Comparison of ENCODE assay signal across 19 cellular contexts in genomic region chr18:36456622-36457021, GRCh38.
"Had no signal": no experiment of that assay in that cellular context is flagged by ENCODE, and none has a peak within 500 bp of the region (broad histone marks: within the 10 kb centered on the region; RNA-seq: fewer than 3 reads in every experiment).

No MANE protein-coding gene starts in this region.

- H3K79me2 ChIP-seq: parathyroid adenoma had no signal

- H3K4me3 ChIP-seq: esophagus squamous epithelium, lower lobe of right lung, prostate gland, sigmoid colon, tibial artery, upper lobe of right lung, vagina had no signal

- H3K9ac ChIP-seq: parathyroid adenoma had no signal

- H3K9me3 ChIP-seq: esophagus squamous epithelium, lower lobe of right lung, prostate gland, sigmoid colon, tibial artery, upper lobe of right lung, vagina had no signal

- ATAC-seq: left lobe of liver, lower lobe of right lung, upper lobe of right lung had no signal

- DNase-seq: effector memory CD4-positive, alpha-beta T cell; esophagus squamous epithelium; foreskin fibroblast; hippocampal formation; lower lobe of right lung; midbrain; retina; sigmoid colon; small intestine; stimulated activated CD4-positive, alpha-beta T cell treated with anti-CD3 and anti-CD28 coated beads, Interleukin-12 subunit alpha, Interleukin-12 subunit beta, amount 100 ng/mL, for 4 hours; stimulated activated naive CD4-positive, alpha-beta T cell treated with Interleukin-2 at 50 U/mL for 16 hours; tibial artery; upper lobe of right lung had no signal

- H2AFZ ChIP-seq: parathyroid adenoma had no signal

- H3K4me1 ChIP-seq: lower lobe of right lung, parathyroid adenoma, prostate gland, sigmoid colon, upper lobe of right lung, vagina had no signal

- H3K27ac ChIP-seq: epithelial cell of prostate, esophagus squamous epithelium, lower lobe of right lung, parathyroid adenoma, prostate gland, sigmoid colon, tibial artery, upper lobe of right lung, vagina had no signal

- H3K27me3 ChIP-seq: esophagus squamous epithelium, sigmoid colon, tibial artery, upper lobe of right lung, vagina had no signal

- H3K36me3 ChIP-seq: esophagus squamous epithelium, lower lobe of right lung, prostate gland, sigmoid colon, tibial artery, upper lobe of right lung, vagina had no signal

- FAIRE-seq: endometrium, small intestine had no signal
